Comparison of ENCODE assay signal across 1 cellular context in the genomic region with DNA sequence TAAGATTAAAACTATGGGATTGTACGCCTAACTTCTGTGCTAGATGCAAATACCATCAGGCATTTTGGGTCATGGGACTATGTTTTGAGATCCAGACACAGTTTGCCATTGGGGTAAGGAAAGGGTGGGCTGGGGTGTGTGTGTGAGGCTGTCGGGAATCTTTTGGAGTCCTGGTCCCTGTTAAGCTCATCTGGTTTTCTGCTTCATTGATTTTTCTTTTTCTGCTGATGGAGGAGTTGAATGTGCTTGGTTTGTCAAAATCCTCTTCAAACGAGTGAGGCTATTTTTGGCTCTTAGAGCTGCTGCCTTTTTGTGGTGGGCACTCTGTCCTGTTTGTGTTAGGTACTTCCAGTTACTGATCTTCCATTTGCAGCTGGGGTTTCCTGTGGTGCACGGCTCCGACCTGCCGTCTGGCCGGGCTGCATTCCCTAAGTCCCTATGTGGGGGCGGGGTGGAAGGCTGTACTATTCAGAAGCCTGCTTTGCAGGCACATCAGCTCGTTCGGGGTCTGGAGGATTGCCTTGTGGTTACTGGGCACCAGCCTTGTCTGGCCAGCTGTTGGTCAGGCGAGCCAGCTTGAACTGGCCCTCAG.
TF ChIP-seq lines count a peak whose summit lies in the region.

No MANE protein-coding gene starts in this region.

TF ChIP-seq in HCT116, 20 proteins besides CTCF, POLR2A, EP300 and RAD21 (continued from another document):
- TF ChIP-seq, protein P1, sequence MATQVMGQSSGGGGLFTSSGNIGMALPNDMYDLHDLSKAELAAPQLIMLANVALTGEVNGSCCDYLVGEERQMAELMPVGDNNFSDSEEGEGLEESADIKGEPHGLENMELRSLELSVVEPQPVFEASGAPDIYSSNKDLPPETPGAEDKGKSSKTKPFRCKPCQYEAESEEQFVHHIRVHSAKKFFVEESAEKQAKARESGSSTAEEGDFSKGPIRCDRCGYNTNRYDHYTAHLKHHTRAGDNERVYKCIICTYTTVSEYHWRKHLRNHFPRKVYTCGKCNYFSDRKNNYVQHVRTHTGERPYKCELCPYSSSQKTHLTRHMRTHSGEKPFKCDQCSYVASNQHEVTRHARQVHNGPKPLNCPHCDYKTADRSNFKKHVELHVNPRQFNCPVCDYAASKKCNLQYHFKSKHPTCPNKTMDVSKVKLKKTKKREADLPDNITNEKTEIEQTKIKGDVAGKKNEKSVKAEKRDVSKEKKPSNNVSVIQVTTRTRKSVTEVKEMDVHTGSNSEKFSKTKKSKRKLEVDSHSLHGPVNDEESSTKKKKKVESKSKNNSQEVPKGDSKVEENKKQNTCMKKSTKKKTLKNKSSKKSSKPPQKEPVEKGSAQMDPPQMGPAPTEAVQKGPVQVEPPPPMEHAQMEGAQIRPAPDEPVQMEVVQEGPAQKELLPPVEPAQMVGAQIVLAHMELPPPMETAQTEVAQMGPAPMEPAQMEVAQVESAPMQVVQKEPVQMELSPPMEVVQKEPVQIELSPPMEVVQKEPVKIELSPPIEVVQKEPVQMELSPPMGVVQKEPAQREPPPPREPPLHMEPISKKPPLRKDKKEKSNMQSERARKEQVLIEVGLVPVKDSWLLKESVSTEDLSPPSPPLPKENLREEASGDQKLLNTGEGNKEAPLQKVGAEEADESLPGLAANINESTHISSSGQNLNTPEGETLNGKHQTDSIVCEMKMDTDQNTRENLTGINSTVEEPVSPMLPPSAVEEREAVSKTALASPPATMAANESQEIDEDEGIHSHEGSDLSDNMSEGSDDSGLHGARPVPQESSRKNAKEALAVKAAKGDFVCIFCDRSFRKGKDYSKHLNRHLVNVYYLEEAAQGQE (IDR thresholded peaks at IDR 0.05; ENCODE audit: low read depth), result no peak
